Comparison of ENCODE assay signal across 7 cellular contexts in genomic region chr6:107068691-107069630, GRCh38.
"Had no signal": no experiment of that assay in that cellular context is flagged by ENCODE, and none has a peak within 500 bp of the region (broad histone marks: within the 10 kb centered on the region; RNA-seq: fewer than 3 reads in every experiment).

No MANE protein-coding gene starts in this region.

- H3K27ac ChIP-seq: HL-60 had no signal

- ATAC-seq: GM23338, HepG2, K562 had no signal

- H3K4me3 Mint-ChIP-seq: GM23338, H9 had no signal

- H3K9me3 Mint-ChIP-seq: GM23338, H9 had no signal

- H3K27ac Mint-ChIP-seq: H9 had no signal

- H2AFZ ChIP-seq: GM23338 had no signal

- H3K4me3 ChIP-seq: GM23338, K562 had no signal

- H3K4me2 ChIP-seq: GM23338 had no signal

- DNase-seq: H9, HCEC 1CT, KG1 had no signal
